In the genomic region with DNA sequence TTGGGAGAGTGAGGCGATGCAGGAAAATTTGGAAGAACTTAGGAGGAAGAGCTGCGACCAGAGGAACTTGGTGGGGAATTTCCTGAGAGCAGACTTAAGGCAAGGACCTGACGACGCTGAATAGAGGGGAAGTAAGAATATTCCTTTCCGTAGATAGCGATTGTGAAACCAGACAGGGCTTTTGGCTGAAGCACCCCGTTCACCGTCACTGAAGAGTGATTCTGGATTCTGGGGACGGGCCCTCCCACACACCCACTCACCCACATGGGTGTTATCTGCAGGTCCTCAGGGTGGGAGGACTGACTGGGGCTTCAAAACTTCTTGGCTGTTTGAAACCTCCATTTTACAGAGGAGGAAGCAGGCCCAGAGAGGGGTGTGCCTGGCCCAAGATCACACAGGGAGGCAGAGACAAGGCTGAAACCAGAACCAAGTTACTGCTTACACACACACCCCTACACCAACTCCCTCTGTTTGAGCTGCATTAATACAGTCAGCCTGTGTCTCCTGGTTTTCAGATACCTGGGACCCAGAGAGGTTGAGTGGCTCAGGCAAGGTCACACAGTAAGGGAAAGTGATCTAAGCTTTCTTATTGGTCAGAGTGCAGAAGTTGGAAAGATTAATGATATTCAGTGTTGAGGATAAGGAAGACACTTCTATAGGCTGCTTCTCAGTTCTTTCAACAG, we compare ENCODE assay signal across 10 cellular contexts. TPM values are rescaled to one million over a fixed set of nuclear protein-coding genes. Genes with fewer than 3 reads are reported as not detected.
DNase-seq lines count a peak whose midpoint lies in the region; ATAC-seq, FAIRE-seq and TF ChIP-seq lines count a peak whose summit lies in the region.
"Had no signal": no experiment of that assay in that cellular context is flagged by ENCODE, and none has a peak within 500 bp of the region (broad histone marks: within the 10 kb centered on the region; RNA-seq: fewer than 3 reads in every experiment).

No MANE protein-coding gene starts in this region.

- intact Hi-C loops in Right ventricle myocardium superior (cut with DNase I) (no loop called here), aorta (cut with DNase I) (no loop called here), kidney (cut with DNase I) (no loop called here)

- H3K9me3 ChIP-seq in aorta (ENCODE audit: control insufficient read depth, low read length) = no peaks in the 10 kb centered on the region
- no peaks in the 10 kb centered on the region for H3K9me3 ChIP-seq in kidney (ENCODE audit: control insufficient read depth in 1 of 2, low read length in 2 of 2)
- H3K9me3 ChIP-seq: testis had no signal

- H3K27me3 ChIP-seq in aorta (ENCODE audit: control insufficient read depth in 1 of 2, insufficient read depth in 2 of 2, low read length in 1 of 2) = no peaks in the 10 kb centered on the region
- H3K27me3 ChIP-seq: testis had no signal

- 73 to 78% methylated on average over 9 of the region's 9 CpGs for WGBS in aorta, 2 donors

- no peak for TF ChIP-seq CTCF in kidney (IDR thresholded peaks at IDR 0.05; ENCODE audit: borderline replicate concordance, extremely low read depth, insufficient read depth)

- ATAC-seq in GM21447 (IDR thresholded peaks at IDR 0.05; ENCODE audit: unreplicated experiment) (peak; percentile 76), Right ventricle myocardium superior (ENCODE audit: poor library complexity) (peak; percentile 71), aorta (ENCODE audit: low FRiP score) (peak; percentile 6)
- ATAC-seq: naive thymus-derived CD8-positive, alpha-beta T cell had no signal

- H3K27ac ChIP-seq in aorta (ENCODE audit: low read depth in 1 of 2, low read length in 2 of 2) = no peak overlapping the region
- H3K27ac ChIP-seq in kidney (ENCODE audit: low read depth in 2 of 2, low read length in 2 of 2) = no peak overlapping the region
- H3K27ac ChIP-seq: testis had no signal

- H3K9ac ChIP-seq in kidney (ENCODE audit: low read length in 2 of 2) = no peak overlapping the region

- FAIRE-seq in kidney (lab: Jason Lieb, UNC) = no peak

- H3K4me1 ChIP-seq in aorta (ENCODE audit: control insufficient read depth in 1 of 2, insufficient read depth in 2 of 2, low read length in 2 of 2) (no peaks in the 10 kb centered on the region), kidney (ENCODE audit: control insufficient read depth in 1 of 2, insufficient read depth in 1 of 2, low read depth in 1 of 2, low read length in 2 of 2) (peaks cover 0 to 3% of the 10 kb centered on the region in 2 donors)
- H3K4me1 ChIP-seq: testis had no signal

- H3K4me3 ChIP-seq in aorta (ENCODE audit: low read length in 2 of 2) (no peak overlapping the region), kidney (ENCODE audit: low read length in 2 of 2) (no peak overlapping the region)
- H3K4me3 ChIP-seq: testis had no signal

- DNase-seq in NOMO-1 treated with dmso at 0.1 percent for 144 hours (lab: John Stamatoyannopoulos, UW; ENCODE audit: unreplicated experiment) (peak; percentile 44), Right ventricle myocardium superior (no peak), aorta (peak in 1 of 2 donors; percentile 58), HT-29 (ENCODE audit: low spot score) (no peak), kidney (no peak), iPS-NIHi11 (ENCODE audit: low spot score) (no peak)
- DNase-seq: naive thymus-derived CD8-positive, alpha-beta T cell; stimulated activated CD4-positive, alpha-beta T cell treated with anti-CD3 and anti-CD28 coated beads, Interleukin-2, amount 100 ng/mL, for 24 hours; testis had no signal

- peaks cover 0 to 10% of the 10 kb centered on the region in 2 donors for H3K36me3 ChIP-seq in aorta (ENCODE audit: control insufficient read depth in 1 of 2, insufficient read depth in 2 of 2, low read length in 1 of 2)
- H3K36me3 ChIP-seq in kidney (ENCODE audit: control insufficient read depth in 1 of 2, insufficient read depth in 2 of 2, low read length in 2 of 2) = peaks cover 4 to 11% of the 10 kb centered on the region in 2 donors

RNA-seq across cellular contexts. Expression of a gene that starts 37.2 kb away (rescaled TPM):
- total RNA-seq in Right ventricle myocardium superior (3.7 TPM), aorta (10 to 100 TPM in 1 of 2 donors, 1 to 10 TPM in 1; 7.5 to 16.6 TPM), kidney (6.4 TPM)
- polyA plus RNA-seq in aorta (1 to 10 TPM in 1 of 2 donors, under 1 TPM in 1; 0.50 to 7.0 TPM), kidney (ENCODE audit: insufficient read depth, low read depth, low replicate concordance) (1.1 TPM)
- 0.05 and 0.63 TPM in 2 replicates for total RNA-seq in HT-29 (2014; rRNA removed; shearing (Covaris generic))

RNA-seq across cellular contexts. Expression of a gene that starts 40.4 kb away (rescaled TPM):
- 1.8 TPM for total RNA-seq in Right ventricle myocardium superior
- total RNA-seq in aorta = 1 to 10 TPM; 5.3 to 8.8 TPM
- 1 to 10 TPM; 2.4 to 3.6 TPM for polyA plus RNA-seq in aorta
- total RNA-seq in HT-29 (2014; rRNA removed; shearing (Covaris generic)) = 4.1 and 4.4 TPM in 2 replicates
- total RNA-seq in kidney = 5.3 TPM
- polyA plus RNA-seq in kidney (ENCODE audit: insufficient read depth, low read depth, low replicate concordance) = 5.7 TPM

Comparison
In these comparisons a context has a peak if more than half of its experiments do, and no peak if none do; other contexts are left out.
1. ATAC-seq: peak in every context shown above with its lines; median percentile 76 in GM21447; 71 in Right ventricle myocardium superior; 6 in aorta.